ENCODE assay signal across 18 cellular contexts in genomic region chr12:63124778-63125177, GRCh38. TPM values are rescaled to one million over a fixed set of nuclear protein-coding genes. Genes with fewer than 3 reads are reported as not detected.
"Had no signal": no experiment of that assay in that cellular context is flagged by ENCODE, and none has a peak within 500 bp of the region (broad histone marks: within the 10 kb centered on the region; RNA-seq: fewer than 3 reads in every experiment).

No MANE protein-coding gene starts in this region.

- H3K9me3 ChIP-seq: left ventricle myocardium inferior, ovary, prostate gland, right atrium auricular region, upper lobe of left lung had no signal

- H3K27me3 ChIP-seq: ovary, right atrium auricular region, upper lobe of left lung had no signal

- H3K4me3 ChIP-seq: dorsolateral prefrontal cortex, left ventricle myocardium inferior, ovary, prostate gland, right atrium auricular region, upper lobe of left lung had no signal

- H3K27ac ChIP-seq: dorsolateral prefrontal cortex, left ventricle myocardium inferior, ovary, prostate gland, right atrium auricular region, upper lobe of left lung had no signal

- H3K36me3 ChIP-seq: left ventricle myocardium inferior, ovary, prostate gland, right atrium auricular region, upper lobe of left lung had no signal

- H3K4me1 ChIP-seq: left ventricle myocardium inferior, prostate gland, right atrium auricular region, upper lobe of left lung had no signal

- DNase-seq: activated T-cell treated with anti-CD3 and anti-CD28 coated beads, Interleukin-2, amount 50 U/mL, for 1 hour; central memory CD4-positive, alpha-beta T cell; dorsolateral prefrontal cortex; effector memory CD8-positive, alpha-beta T cell; foreskin melanocyte; immature natural killer cell; kidney glomerular epithelial cell; left ventricle myocardium inferior; ovary; stimulated activated CD4-positive, alpha-beta T cell treated with anti-CD3 and anti-CD28 coated beads, Interleukin-4, amount 100 ng/mL, for 24 hours; stimulated activated naive CD4-positive, alpha-beta T cell treated with Interleukin-2 at 50 U/mL for 16 hours; upper lobe of left lung had no signal

RNA-seq across cellular contexts. Expression of gene AVPR1A, which starts 26.2 kb away (rescaled TPM):
- total RNA-seq: activated T-helper 17 cell treated with anti-CD3 and anti-CD28 coated beads, Interleukin-2, amount 50 U/mL, for 72 hours; endothelial cell of umbilical vein; lung microvascular endothelial cell; natural killer cell treated with Interleukin-12 subunit alpha and Interleukin-12 subunit beta and Interleukin-15 and Interleukin-18, amount 100 ng/mL, for 72 hours had no signal
- polyA plus RNA-seq: endothelial cell of umbilical vein, immature natural killer cell had no signal
